In the genomic region with DNA sequence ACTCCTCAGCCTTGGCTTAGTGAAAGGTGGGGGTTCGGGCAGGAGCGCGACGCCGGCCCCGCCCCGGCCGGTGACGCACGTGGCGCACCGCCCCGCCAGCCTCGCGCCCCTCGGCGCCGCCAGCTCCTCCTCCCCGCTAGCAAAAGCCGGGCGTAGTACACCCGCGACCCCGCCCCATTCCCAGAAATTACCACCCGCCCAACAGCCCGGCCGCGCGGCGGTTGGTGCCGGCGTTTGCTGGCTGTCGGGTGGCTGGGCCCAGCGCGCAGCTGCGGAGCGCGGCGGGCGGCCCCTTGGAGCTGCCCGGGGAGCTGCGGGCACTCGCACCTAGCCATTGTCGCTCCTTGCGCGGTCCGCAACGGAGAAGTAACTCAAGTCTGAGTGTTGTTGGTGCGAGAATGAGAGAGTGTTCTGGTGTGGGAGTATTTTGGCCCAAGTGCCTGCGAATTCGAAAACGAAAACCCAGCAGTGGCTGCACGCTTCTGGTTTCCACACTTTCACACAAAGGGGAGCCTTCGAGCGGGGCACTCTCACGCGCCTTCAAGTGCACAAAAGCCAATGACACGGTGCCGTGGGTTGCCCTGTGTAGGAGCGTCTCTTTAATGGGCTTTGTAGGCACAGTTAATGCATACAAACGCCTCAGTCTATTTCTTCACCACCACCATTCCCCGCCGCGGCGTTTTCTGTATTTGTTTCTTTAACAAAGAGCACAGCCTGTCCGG, we compare ENCODE assay signal across 1 cellular context.
TF ChIP-seq lines count a peak whose summit lies in the region.

No MANE protein-coding gene starts in this region.

TF ChIP-seq in K562, 482 proteins besides CTCF, POLR2A, EP300 and RAD21 (continued from another document and continues in another):
- TF ChIP-seq, protein P1, sequence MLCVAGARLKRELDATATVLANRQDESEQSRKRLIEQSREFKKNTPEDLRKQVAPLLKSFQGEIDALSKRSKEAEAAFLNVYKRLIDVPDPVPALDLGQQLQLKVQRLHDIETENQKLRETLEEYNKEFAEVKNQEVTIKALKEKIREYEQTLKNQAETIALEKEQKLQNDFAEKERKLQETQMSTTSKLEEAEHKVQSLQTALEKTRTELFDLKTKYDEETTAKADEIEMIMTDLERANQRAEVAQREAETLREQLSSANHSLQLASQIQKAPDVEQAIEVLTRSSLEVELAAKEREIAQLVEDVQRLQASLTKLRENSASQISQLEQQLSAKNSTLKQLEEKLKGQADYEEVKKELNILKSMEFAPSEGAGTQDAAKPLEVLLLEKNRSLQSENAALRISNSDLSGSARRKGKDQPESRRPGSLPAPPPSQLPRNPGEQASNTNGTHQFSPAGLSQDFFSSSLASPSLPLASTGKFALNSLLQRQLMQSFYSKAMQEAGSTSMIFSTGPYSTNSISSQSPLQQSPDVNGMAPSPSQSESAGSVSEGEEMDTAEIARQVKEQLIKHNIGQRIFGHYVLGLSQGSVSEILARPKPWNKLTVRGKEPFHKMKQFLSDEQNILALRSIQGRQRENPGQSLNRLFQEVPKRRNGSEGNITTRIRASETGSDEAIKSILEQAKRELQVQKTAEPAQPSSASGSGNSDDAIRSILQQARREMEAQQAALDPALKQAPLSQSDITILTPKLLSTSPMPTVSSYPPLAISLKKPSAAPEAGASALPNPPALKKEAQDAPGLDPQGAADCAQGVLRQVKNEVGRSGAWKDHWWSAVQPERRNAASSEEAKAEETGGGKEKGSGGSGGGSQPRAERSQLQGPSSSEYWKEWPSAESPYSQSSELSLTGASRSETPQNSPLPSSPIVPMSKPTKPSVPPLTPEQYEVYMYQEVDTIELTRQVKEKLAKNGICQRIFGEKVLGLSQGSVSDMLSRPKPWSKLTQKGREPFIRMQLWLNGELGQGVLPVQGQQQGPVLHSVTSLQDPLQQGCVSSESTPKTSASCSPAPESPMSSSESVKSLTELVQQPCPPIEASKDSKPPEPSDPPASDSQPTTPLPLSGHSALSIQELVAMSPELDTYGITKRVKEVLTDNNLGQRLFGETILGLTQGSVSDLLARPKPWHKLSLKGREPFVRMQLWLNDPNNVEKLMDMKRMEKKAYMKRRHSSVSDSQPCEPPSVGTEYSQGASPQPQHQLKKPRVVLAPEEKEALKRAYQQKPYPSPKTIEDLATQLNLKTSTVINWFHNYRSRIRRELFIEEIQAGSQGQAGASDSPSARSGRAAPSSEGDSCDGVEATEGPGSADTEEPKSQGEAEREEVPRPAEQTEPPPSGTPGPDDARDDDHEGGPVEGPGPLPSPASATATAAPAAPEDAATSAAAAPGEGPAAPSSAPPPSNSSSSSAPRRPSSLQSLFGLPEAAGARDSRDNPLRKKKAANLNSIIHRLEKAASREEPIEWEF (CRISPR knock-in tag; IDR thresholded peaks at IDR 0.05): no peak
- TF ChIP-seq, protein P2, sequence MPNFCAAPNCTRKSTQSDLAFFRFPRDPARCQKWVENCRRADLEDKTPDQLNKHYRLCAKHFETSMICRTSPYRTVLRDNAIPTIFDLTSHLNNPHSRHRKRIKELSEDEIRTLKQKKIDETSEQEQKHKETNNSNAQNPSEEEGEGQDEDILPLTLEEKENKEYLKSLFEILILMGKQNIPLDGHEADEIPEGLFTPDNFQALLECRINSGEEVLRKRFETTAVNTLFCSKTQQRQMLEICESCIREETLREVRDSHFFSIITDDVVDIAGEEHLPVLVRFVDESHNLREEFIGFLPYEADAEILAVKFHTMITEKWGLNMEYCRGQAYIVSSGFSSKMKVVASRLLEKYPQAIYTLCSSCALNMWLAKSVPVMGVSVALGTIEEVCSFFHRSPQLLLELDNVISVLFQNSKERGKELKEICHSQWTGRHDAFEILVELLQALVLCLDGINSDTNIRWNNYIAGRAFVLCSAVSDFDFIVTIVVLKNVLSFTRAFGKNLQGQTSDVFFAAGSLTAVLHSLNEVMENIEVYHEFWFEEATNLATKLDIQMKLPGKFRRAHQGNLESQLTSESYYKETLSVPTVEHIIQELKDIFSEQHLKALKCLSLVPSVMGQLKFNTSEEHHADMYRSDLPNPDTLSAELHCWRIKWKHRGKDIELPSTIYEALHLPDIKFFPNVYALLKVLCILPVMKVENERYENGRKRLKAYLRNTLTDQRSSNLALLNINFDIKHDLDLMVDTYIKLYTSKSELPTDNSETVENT (CRISPR knock-in tag; IDR thresholded peaks at IDR 0.05): peak; percentile 92
- TF ChIP-seq SRSF9 (IDR thresholded peaks at IDR 0.05; ENCODE audit: borderline replicate concordance, low read depth, low read length): no peak
- TF ChIP-seq ZBED1 (IDR thresholded peaks at IDR 0.05): 0 out of 2 replicates have a peak, but pooled peaks have one; percentile 36
- TF ChIP-seq, protein P3, sequence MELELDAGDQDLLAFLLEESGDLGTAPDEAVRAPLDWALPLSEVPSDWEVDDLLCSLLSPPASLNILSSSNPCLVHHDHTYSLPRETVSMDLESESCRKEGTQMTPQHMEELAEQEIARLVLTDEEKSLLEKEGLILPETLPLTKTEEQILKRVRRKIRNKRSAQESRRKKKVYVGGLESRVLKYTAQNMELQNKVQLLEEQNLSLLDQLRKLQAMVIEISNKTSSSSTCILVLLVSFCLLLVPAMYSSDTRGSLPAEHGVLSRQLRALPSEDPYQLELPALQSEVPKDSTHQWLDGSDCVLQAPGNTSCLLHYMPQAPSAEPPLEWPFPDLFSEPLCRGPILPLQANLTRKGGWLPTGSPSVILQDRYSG (tag; conservative IDR thresholded peaks at IDR 0.05; ENCODE audit: low read depth): no peak
- TF ChIP-seq CREM (IDR thresholded peaks at IDR 0.05; ENCODE audit: low read depth): peak; percentile 71
- TF ChIP-seq, protein P4, sequence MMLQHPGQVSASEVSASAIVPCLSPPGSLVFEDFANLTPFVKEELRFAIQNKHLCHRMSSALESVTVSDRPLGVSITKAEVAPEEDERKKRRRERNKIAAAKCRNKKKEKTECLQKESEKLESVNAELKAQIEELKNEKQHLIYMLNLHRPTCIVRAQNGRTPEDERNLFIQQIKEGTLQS (IDR thresholded peaks at IDR 0.05): no peak
- TF ChIP-seq, protein P4 (CRISPR knock-in tag; conservative IDR thresholded peaks at IDR 0.05): no peak
- TF ChIP-seq, protein P5, sequence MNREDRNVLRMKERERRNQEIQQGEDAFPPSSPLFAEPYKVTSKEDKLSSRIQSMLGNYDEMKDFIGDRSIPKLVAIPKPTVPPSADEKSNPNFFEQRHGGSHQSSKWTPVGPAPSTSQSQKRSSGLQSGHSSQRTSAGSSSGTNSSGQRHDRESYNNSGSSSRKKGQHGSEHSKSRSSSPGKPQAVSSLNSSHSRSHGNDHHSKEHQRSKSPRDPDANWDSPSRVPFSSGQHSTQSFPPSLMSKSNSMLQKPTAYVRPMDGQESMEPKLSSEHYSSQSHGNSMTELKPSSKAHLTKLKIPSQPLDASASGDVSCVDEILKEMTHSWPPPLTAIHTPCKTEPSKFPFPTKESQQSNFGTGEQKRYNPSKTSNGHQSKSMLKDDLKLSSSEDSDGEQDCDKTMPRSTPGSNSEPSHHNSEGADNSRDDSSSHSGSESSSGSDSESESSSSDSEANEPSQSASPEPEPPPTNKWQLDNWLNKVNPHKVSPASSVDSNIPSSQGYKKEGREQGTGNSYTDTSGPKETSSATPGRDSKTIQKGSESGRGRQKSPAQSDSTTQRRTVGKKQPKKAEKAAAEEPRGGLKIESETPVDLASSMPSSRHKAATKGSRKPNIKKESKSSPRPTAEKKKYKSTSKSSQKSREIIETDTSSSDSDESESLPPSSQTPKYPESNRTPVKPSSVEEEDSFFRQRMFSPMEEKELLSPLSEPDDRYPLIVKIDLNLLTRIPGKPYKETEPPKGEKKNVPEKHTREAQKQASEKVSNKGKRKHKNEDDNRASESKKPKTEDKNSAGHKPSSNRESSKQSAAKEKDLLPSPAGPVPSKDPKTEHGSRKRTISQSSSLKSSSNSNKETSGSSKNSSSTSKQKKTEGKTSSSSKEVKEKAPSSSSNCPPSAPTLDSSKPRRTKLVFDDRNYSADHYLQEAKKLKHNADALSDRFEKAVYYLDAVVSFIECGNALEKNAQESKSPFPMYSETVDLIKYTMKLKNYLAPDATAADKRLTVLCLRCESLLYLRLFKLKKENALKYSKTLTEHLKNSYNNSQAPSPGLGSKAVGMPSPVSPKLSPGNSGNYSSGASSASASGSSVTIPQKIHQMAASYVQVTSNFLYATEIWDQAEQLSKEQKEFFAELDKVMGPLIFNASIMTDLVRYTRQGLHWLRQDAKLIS (CRISPR knock-in tag; IDR thresholded peaks at IDR 0.05): peak; percentile 83
- TF ChIP-seq STAT5B (CRISPR knock-in tag; IDR thresholded peaks at IDR 0.05): no peak
- TF ChIP-seq STAT5A (IDR thresholded peaks at IDR 0.05; ENCODE audit: borderline replicate concordance, low read length): peak; percentile 65
- TF ChIP-seq ZNF263 (CRISPR knock-in tag; IDR thresholded peaks at IDR 0.05; ENCODE audit: borderline replicate concordance): no peak; the same call in 1 of the 2 replicates
- TF ChIP-seq HNRNPL (IDR thresholded peaks at IDR 0.05; ENCODE audit: low read depth, low read length): 0 out of 2 replicates have a peak, but pooled peaks have one; percentile 64
- TF ChIP-seq DPF2 (IDR thresholded peaks at IDR 0.05): no peak
- no peak for TF ChIP-seq TRIM28 (IDR thresholded peaks at IDR 0.05)
- TF ChIP-seq ZFX (CRISPR knock-in tag; IDR thresholded peaks at IDR 0.05): peak; percentile 96
- TF ChIP-seq ATF7 (IDR thresholded peaks at IDR 0.05): peak; percentile 75
- no peak; a peak in 1 of 4 replicates for TF ChIP-seq FOXK2 (conservative IDR thresholded peaks at IDR 0.05 in 1 of 2, IDR thresholded peaks at IDR 0.05 in 1 of 2; ENCODE audit: low read depth in 2 of 2)
- no peak for TF ChIP-seq PHB (CRISPR knock-in tag; IDR thresholded peaks at IDR 0.05)
- TF ChIP-seq, protein P6, sequence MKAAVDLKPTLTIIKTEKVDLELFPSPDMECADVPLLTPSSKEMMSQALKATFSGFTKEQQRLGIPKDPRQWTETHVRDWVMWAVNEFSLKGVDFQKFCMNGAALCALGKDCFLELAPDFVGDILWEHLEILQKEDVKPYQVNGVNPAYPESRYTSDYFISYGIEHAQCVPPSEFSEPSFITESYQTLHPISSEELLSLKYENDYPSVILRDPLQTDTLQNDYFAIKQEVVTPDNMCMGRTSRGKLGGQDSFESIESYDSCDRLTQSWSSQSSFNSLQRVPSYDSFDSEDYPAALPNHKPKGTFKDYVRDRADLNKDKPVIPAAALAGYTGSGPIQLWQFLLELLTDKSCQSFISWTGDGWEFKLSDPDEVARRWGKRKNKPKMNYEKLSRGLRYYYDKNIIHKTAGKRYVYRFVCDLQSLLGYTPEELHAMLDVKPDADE (conservative IDR thresholded peaks at IDR 0.05; ENCODE audit: control insufficient read depth, low read depth, low read length): peak; percentile 27
- peak; percentile 77 for TF ChIP-seq ZBTB33 (CRISPR knock-in tag; IDR thresholded peaks at IDR 0.05)
- no peak for TF ChIP-seq ZFP30 (CRISPR knock-in tag; IDR thresholded peaks at IDR 0.05; ENCODE audit: borderline replicate concordance)
- TF ChIP-seq ZNF280B (CRISPR knock-in tag; IDR thresholded peaks at IDR 0.05): no peak
- no peak for TF ChIP-seq TEAD2 (tag; IDR thresholded peaks at IDR 0.05)
- no peak for TF ChIP-seq HSF4 (CRISPR knock-in tag; IDR thresholded peaks at IDR 0.05; ENCODE audit: borderline replicate concordance)
- TF ChIP-seq ZNF133 (CRISPR knock-in tag; IDR thresholded peaks at IDR 0.05): no peak
- peak; percentile 43 for TF ChIP-seq FOSL1 (tag; conservative IDR thresholded peaks at IDR 0.05)
- TF ChIP-seq, protein P7, sequence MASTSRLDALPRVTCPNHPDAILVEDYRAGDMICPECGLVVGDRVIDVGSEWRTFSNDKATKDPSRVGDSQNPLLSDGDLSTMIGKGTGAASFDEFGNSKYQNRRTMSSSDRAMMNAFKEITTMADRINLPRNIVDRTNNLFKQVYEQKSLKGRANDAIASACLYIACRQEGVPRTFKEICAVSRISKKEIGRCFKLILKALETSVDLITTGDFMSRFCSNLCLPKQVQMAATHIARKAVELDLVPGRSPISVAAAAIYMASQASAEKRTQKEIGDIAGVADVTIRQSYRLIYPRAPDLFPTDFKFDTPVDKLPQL (IDR thresholded peaks at IDR 0.05; ENCODE audit: extremely low read depth, insufficient read length): no peak
- no peak for TF ChIP-seq MCM7 (IDR thresholded peaks at IDR 0.05)
- TF ChIP-seq, protein P8, sequence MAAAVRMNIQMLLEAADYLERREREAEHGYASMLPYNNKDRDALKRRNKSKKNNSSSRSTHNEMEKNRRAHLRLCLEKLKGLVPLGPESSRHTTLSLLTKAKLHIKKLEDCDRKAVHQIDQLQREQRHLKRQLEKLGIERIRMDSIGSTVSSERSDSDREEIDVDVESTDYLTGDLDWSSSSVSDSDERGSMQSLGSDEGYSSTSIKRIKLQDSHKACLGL (CRISPR knock-in tag; IDR thresholded peaks at IDR 0.05; ENCODE audit: borderline replicate concordance, poor library complexity, severe bottlenecking): no peak
- no peak for TF ChIP-seq KAT8 (IDR thresholded peaks at IDR 0.05; ENCODE audit: low read depth)
- TF ChIP-seq ZFP1 (CRISPR knock-in tag; IDR thresholded peaks at IDR 0.05): no peak
- TF ChIP-seq MAZ (CRISPR knock-in tag; conservative IDR thresholded peaks at IDR 0.05 in 1 of 2, IDR thresholded peaks at IDR 0.05 in 1 of 2): peak in 1 of 2 experiments; percentile 28; a peak in 1 of 4 replicates
- no peak for TF ChIP-seq ZNF197 (CRISPR knock-in tag; IDR thresholded peaks at IDR 0.05; ENCODE audit: low read depth)
- TF ChIP-seq CCAR2 (IDR thresholded peaks at IDR 0.05; ENCODE audit: low read depth, low read length): no peak
- TF ChIP-seq COPS2 (conservative IDR thresholded peaks at IDR 0.05): no peak
- 0 out of 2 replicates have a peak, but pooled peaks have one; percentile 17 for TF ChIP-seq ZNF644 (tag; IDR thresholded peaks at IDR 0.05; ENCODE audit: low read depth)
